Comparison of ENCODE assay signal across 21 cellular contexts in genomic region chr1:155106862-155107261, GRCh38. TPM values are rescaled to one million over a fixed set of nuclear protein-coding genes. Genes with fewer than 3 reads are reported as not detected.
"Had no signal": no experiment of that assay in that cellular context is flagged by ENCODE, and none has a peak within 500 bp of the region (broad histone marks: within the 10 kb centered on the region; RNA-seq: fewer than 3 reads in every experiment).

No MANE protein-coding gene starts in this region.

- H3K9me3 Mint-ChIP-seq: activated B cell treated with CpG ODN at 0.5 μM for 24 hours; activated CD4-positive, alpha-beta memory T cell treated with anti-CD3 and anti-CD28 coated beads, Interleukin-2, amount 10 ng/mL, durations not matched to agents 7 days and 5 days; activated naive CD4-positive, alpha-beta T cell treated with anti-CD3 and anti-CD28 coated beads for 36 hours; activated T-helper 17 cell treated with anti-CD3 and anti-CD28 coated beads, Interleukin-2, amount 50 U/mL, for 72 hours; endodermal cell; neural progenitor cell; stimulated activated naive CD8-positive, alpha-beta T cell treated with anti-CD3 and anti-CD28 coated beads, Interleukin-15, amount 100 ng/mL, for 72 hours had no signal

- H3K4me3 ChIP-seq: body of pancreas, dorsolateral prefrontal cortex, neural progenitor cell, psoas muscle, smooth muscle cell, vagina had no signal

- H3K9me3 ChIP-seq: body of pancreas, psoas muscle, vagina had no signal

- H3K4me1 ChIP-seq: neural progenitor cell, vagina had no signal

- H3K9ac ChIP-seq: neural progenitor cell had no signal

- H3K4me2 ChIP-seq: neural progenitor cell, smooth muscle cell had no signal

- H3K27ac ChIP-seq: body of pancreas, dorsolateral prefrontal cortex, epithelial cell of prostate, neural progenitor cell, psoas muscle, vagina had no signal

- DNase-seq: activated B cell treated with CpG ODN at 0.5 μM for 24 hours; activated CD4-positive, alpha-beta memory T cell treated with anti-CD3 and anti-CD28 coated beads, Interleukin-2, amount 10 ng/mL, durations not matched to agents 7 days and 5 days; activated CD4-positive, alpha-beta T cell treated with anti-CD3 and anti-CD28 coated beads for 4 hours; activated CD8-positive, alpha-beta memory T cell treated with anti-CD3 and anti-CD28 coated beads, Interleukin-2, amount 10 ng/mL, durations not matched to agents 7 days and 5 days; activated naive CD4-positive, alpha-beta T cell treated with anti-CD3 and anti-CD28 coated beads for 36 hours; body of pancreas; caudate nucleus; dorsolateral prefrontal cortex; endodermal cell; foreskin melanocyte; psoas muscle; right cardiac atrium; stimulated activated CD4-positive, alpha-beta T cell treated with anti-CD3 and anti-CD28 coated beads, Interleukin-4, amount 100 ng/mL, for 1 hour; stimulated activated naive CD8-positive, alpha-beta T cell treated with anti-CD3 and anti-CD28 coated beads, Interleukin-15, amount 100 ng/mL, for 72 hours; T-helper 9 cell had no signal

- H3K27ac Mint-ChIP-seq: activated B cell treated with CpG ODN at 0.5 μM for 24 hours; activated CD4-positive, alpha-beta memory T cell treated with anti-CD3 and anti-CD28 coated beads, Interleukin-2, amount 10 ng/mL, durations not matched to agents 7 days and 5 days; activated CD8-positive, alpha-beta memory T cell treated with anti-CD3 and anti-CD28 coated beads, Interleukin-2, amount 10 ng/mL, durations not matched to agents 7 days and 5 days; activated naive CD4-positive, alpha-beta T cell treated with anti-CD3 and anti-CD28 coated beads for 36 hours; activated T-helper 17 cell treated with anti-CD3 and anti-CD28 coated beads, Interleukin-2, amount 50 U/mL, for 72 hours; endodermal cell; neural progenitor cell had no signal

- H3K4me3 Mint-ChIP-seq: activated B cell treated with CpG ODN at 0.5 μM for 24 hours; activated CD4-positive, alpha-beta memory T cell treated with anti-CD3 and anti-CD28 coated beads, Interleukin-2, amount 10 ng/mL, durations not matched to agents 7 days and 5 days; activated CD8-positive, alpha-beta memory T cell treated with anti-CD3 and anti-CD28 coated beads, Interleukin-2, amount 10 ng/mL, durations not matched to agents 7 days and 5 days; activated naive CD4-positive, alpha-beta T cell treated with anti-CD3 and anti-CD28 coated beads for 36 hours; activated T-helper 17 cell treated with anti-CD3 and anti-CD28 coated beads, Interleukin-2, amount 50 U/mL, for 72 hours; endodermal cell; neural progenitor cell; stimulated activated naive CD8-positive, alpha-beta T cell treated with anti-CD3 and anti-CD28 coated beads, Interleukin-15, amount 100 ng/mL, for 72 hours had no signal

- H3K36me3 ChIP-seq: neural progenitor cell, vagina had no signal

- H3K36me3 Mint-ChIP-seq: activated CD8-positive, alpha-beta memory T cell treated with anti-CD3 and anti-CD28 coated beads, Interleukin-2, amount 10 ng/mL, durations not matched to agents 7 days and 5 days; neural progenitor cell had no signal

- H3K27me3 ChIP-seq: body of pancreas, dorsolateral prefrontal cortex, vagina had no signal

- H2AFZ ChIP-seq: neural progenitor cell had no signal

- H3K4me1 Mint-ChIP-seq: activated B cell treated with CpG ODN at 0.5 μM for 24 hours; activated CD4-positive, alpha-beta memory T cell treated with anti-CD3 and anti-CD28 coated beads, Interleukin-2, amount 10 ng/mL, durations not matched to agents 7 days and 5 days; activated CD8-positive, alpha-beta memory T cell treated with anti-CD3 and anti-CD28 coated beads, Interleukin-2, amount 10 ng/mL, durations not matched to agents 7 days and 5 days; activated T-helper 17 cell treated with anti-CD3 and anti-CD28 coated beads, Interleukin-2, amount 50 U/mL, for 72 hours; endodermal cell; stimulated activated naive CD8-positive, alpha-beta T cell treated with anti-CD3 and anti-CD28 coated beads, Interleukin-15, amount 100 ng/mL, for 72 hours had no signal

- H3K27me3 Mint-ChIP-seq: activated T-helper 17 cell treated with anti-CD3 and anti-CD28 coated beads, Interleukin-2, amount 50 U/mL, for 72 hours; stimulated activated naive CD8-positive, alpha-beta T cell treated with anti-CD3 and anti-CD28 coated beads, Interleukin-15, amount 100 ng/mL, for 72 hours had no signal

- ATAC-seq: activated CD8-positive, alpha-beta memory T cell treated with anti-CD3 and anti-CD28 coated beads, Interleukin-2, amount 10 ng/mL, durations not matched to agents 7 days and 5 days; activated T-helper 17 cell treated with anti-CD3 and anti-CD28 coated beads, Interleukin-2, amount 50 U/mL, for 72 hours; body of pancreas; psoas muscle; right cardiac atrium; stimulated activated naive CD8-positive, alpha-beta T cell treated with anti-CD3 and anti-CD28 coated beads, Interleukin-15, amount 100 ng/mL, for 72 hours had no signal

RNA-seq across cellular contexts. Expression of gene EFNA1, which starts 20.8 kb away (rescaled TPM):
- total RNA-seq: activated B cell treated with CpG ODN at 0.5 μM for 24 hours; activated CD4-positive, alpha-beta memory T cell treated with anti-CD3 and anti-CD28 coated beads, Interleukin-2, amount 10 ng/mL, durations not matched to agents 7 days and 5 days; activated CD8-positive, alpha-beta memory T cell treated with anti-CD3 and anti-CD28 coated beads, Interleukin-2, amount 10 ng/mL, durations not matched to agents 7 days and 5 days; fibroblast of lung had no signal
